1 cellular context compared by ENCODE assay signal in the genomic region with DNA sequence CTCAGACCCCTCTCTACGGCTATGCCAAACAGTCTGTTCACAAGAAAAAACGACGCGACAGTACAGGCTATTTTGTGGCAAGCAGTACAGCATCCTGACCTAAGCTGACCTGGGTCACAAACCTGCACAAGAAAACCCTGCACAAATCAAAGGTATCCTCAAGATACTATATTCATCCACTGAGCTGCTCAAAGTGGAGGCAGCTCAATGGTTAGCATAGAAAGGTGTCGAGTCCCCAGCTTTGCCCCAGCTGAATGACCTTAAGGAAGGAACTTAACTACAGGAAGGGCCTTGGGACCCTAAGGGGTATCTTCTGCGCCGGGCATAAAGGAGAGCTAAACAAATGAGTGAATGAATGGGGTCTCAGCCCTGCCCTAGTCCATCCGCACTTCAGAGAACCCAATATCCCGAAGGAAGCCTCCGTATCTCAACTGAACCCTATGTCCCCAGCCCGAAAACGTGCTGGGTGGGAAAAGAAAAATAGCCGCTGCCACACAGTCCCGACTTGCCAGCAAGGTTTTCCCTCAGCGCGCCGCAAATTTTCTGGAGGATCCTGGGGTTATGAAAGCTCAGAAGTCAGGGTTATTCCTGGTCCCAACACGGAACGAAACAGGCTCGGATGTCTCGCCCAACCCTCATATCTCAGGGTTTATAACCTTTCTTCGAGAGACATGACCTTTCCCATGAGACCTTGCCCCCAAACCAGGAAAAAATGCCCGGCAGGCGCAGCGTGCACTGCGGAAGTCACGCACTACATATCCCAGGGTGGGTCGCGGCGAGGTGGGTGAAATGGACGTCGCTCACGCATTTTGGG.
TF ChIP-seq lines count a peak whose summit lies in the region.

A gene with protein sequence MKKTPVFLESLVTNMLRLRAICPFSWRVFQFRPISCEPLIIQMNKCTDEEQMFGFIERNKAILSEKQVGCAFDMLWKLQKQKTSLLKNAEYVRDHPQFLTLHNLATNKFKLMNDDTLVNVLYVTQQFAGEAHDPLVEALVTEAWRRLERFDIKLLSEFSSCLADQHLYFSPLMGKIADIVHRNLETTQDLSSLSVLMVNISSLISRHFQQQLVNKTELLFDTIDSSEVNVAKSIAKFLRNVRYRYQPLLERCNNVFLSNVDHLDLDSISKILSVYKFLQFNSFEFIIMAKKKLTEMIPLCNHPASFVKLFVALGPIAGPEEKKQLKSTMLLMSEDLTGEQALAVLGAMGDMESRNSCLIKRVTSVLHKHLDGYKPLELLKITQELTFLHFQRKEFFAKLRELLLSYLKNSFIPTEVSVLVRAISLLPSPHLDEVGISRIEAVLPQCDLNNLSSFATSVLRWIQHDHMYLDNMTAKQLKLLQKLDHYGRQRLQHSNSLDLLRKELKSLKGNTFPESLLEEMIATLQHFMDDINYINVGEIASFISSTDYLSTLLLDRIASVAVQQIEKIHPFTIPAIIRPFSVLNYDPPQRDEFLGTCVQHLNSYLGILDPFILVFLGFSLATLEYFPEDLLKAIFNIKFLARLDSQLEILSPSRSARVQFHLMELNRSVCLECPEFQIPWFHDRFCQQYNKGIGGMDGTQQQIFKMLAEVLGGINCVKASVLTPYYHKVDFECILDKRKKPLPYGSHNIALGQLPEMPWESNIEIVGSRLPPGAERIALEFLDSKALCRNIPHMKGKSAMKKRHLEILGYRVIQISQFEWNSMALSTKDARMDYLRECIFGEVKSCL (minus strand): TSS at position 706 of the 814 bp plus-strand sequence. CDS start 1,836 bp downstream, outside the sequence.

TF ChIP-seq in HepG2, 621 proteins besides CTCF, POLR2A, EP300 and RAD21 (continued from another document and continues in another):
- TF ChIP-seq, protein P1, sequence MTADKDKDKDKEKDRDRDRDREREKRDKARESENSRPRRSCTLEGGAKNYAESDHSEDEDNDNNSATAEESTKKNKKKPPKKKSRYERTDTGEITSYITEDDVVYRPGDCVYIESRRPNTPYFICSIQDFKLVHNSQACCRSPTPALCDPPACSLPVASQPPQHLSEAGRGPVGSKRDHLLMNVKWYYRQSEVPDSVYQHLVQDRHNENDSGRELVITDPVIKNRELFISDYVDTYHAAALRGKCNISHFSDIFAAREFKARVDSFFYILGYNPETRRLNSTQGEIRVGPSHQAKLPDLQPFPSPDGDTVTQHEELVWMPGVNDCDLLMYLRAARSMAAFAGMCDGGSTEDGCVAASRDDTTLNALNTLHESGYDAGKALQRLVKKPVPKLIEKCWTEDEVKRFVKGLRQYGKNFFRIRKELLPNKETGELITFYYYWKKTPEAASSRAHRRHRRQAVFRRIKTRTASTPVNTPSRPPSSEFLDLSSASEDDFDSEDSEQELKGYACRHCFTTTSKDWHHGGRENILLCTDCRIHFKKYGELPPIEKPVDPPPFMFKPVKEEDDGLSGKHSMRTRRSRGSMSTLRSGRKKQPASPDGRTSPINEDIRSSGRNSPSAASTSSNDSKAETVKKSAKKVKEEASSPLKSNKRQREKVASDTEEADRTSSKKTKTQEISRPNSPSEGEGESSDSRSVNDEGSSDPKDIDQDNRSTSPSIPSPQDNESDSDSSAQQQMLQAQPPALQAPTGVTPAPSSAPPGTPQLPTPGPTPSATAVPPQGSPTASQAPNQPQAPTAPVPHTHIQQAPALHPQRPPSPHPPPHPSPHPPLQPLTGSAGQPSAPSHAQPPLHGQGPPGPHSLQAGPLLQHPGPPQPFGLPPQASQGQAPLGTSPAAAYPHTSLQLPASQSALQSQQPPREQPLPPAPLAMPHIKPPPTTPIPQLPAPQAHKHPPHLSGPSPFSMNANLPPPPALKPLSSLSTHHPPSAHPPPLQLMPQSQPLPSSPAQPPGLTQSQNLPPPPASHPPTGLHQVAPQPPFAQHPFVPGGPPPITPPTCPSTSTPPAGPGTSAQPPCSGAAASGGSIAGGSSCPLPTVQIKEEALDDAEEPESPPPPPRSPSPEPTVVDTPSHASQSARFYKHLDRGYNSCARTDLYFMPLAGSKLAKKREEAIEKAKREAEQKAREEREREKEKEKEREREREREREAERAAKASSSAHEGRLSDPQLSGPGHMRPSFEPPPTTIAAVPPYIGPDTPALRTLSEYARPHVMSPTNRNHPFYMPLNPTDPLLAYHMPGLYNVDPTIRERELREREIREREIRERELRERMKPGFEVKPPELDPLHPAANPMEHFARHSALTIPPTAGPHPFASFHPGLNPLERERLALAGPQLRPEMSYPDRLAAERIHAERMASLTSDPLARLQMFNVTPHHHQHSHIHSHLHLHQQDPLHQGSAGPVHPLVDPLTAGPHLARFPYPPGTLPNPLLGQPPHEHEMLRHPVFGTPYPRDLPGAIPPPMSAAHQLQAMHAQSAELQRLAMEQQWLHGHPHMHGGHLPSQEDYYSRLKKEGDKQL (CRISPR knock-in tag; IDR thresholded peaks at IDR 0.05; ENCODE audit: low read depth): peak; percentile 65; the same call in 1 of the 2 replicates
- TF ChIP-seq ETV5 (CRISPR knock-in tag; IDR thresholded peaks at IDR 0.05; ENCODE audit: borderline replicate concordance) (peak; percentile 90), ZNF180 (CRISPR knock-in tag; IDR thresholded peaks at IDR 0.05; ENCODE audit: borderline replicate concordance, low read depth) (peak; percentile 87; the same call in 1 of the 2 replicates), ZEB1 (IDR thresholded peaks at IDR 0.05; ENCODE audit: insufficient replicate concordance, low read depth) (peak; percentile 41), ZNF263 (CRISPR knock-in tag; IDR thresholded peaks at IDR 0.05) (peak; percentile 44; the same call in 1 of the 2 replicates), ZNF598 (CRISPR knock-in tag; IDR thresholded peaks at IDR 0.05; ENCODE audit: borderline replicate concordance) (peak; percentile 87; the same call in 1 of the 2 replicates), ZNF256 (CRISPR knock-in tag; conservative IDR thresholded peaks at IDR 0.05) (no peak), SIX1 (CRISPR knock-in tag; IDR thresholded peaks at IDR 0.05; ENCODE audit: borderline replicate concordance) (peak; percentile 77), PRPF4 (IDR thresholded peaks at IDR 0.05; ENCODE audit: low read depth, low read length, poor library complexity, severe bottlenecking) (no peak), FOSL2 (CRISPR knock-in tag; IDR thresholded peaks at IDR 0.05) (peak; percentile 76), ERF (CRISPR knock-in tag; IDR thresholded peaks at IDR 0.05) (peak; percentile 97), NR1H2 (CRISPR knock-in tag; IDR thresholded peaks at IDR 0.05; ENCODE audit: borderline replicate concordance, low read depth) (0 out of 2 replicates have a peak, but pooled peaks have one; percentile 67), ATF1 (CRISPR knock-in tag; IDR thresholded peaks at IDR 0.05) (peak; percentile 97), NKX3-1 (CRISPR knock-in tag; IDR thresholded peaks at IDR 0.05) (peak; percentile 85; the same call in 1 of the 2 replicates), MBD4 (IDR thresholded peaks at IDR 0.05; ENCODE audit: borderline replicate concordance, low read length) (no peak; the same call in none of the 2 replicates)
- TF ChIP-seq, protein P2, sequence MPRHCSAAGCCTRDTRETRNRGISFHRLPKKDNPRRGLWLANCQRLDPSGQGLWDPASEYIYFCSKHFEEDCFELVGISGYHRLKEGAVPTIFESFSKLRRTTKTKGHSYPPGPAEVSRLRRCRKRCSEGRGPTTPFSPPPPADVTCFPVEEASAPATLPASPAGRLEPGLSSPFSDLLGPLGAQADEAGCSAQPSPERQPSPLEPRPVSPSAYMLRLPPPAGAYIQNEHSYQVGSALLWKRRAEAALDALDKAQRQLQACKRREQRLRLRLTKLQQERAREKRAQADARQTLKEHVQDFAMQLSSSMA (CRISPR knock-in tag; IDR thresholded peaks at IDR 0.05): peak; percentile 85; the same call in 1 of the 2 replicates
- TF ChIP-seq, protein P3, sequence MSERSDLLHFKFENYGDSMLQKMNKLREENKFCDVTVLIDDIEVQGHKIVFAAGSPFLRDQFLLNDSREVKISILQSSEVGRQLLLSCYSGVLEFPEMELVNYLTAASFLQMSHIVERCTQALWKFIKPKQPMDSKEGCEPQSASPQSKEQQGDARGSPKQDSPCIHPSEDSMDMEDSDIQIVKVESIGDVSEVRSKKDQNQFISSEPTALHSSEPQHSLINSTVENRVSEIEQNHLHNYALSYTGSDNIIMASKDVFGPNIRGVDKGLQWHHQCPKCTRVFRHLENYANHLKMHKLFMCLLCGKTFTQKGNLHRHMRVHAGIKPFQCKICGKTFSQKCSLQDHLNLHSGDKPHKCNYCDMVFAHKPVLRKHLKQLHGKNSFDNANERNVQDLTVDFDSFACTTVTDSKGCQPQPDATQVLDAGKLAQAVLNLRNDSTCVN (CRISPR knock-in tag; IDR thresholded peaks at IDR 0.05; ENCODE audit: borderline replicate concordance): peak; percentile 57
- TF ChIP-seq, protein P4, sequence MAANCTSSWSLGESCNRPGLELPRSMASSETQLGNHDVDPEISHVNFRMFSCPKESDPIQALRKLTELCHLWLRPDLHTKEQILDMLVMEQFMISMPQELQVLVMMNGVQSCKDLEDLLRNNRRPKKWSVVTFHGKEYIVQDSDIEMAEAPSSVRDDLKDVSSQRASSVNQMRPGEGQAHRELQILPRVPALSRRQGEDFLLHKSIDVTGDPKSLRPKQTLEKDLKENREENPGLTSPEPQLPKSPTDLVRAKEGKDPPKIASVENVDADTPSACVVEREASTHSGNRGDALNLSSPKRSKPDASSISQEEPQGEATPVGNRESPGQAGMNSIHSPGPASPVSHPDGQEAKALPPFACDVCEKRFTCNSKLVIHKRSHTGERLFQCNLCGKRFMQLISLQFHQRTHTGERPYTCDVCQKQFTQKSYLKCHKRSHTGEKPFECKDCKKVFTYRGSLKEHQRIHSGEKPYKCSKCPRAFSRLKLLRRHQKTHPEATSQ (CRISPR knock-in tag; IDR thresholded peaks at IDR 0.05; ENCODE audit: borderline replicate concordance): peak; percentile 83; the same call in 1 of the 2 replicates
- TF ChIP-seq, protein P5, sequence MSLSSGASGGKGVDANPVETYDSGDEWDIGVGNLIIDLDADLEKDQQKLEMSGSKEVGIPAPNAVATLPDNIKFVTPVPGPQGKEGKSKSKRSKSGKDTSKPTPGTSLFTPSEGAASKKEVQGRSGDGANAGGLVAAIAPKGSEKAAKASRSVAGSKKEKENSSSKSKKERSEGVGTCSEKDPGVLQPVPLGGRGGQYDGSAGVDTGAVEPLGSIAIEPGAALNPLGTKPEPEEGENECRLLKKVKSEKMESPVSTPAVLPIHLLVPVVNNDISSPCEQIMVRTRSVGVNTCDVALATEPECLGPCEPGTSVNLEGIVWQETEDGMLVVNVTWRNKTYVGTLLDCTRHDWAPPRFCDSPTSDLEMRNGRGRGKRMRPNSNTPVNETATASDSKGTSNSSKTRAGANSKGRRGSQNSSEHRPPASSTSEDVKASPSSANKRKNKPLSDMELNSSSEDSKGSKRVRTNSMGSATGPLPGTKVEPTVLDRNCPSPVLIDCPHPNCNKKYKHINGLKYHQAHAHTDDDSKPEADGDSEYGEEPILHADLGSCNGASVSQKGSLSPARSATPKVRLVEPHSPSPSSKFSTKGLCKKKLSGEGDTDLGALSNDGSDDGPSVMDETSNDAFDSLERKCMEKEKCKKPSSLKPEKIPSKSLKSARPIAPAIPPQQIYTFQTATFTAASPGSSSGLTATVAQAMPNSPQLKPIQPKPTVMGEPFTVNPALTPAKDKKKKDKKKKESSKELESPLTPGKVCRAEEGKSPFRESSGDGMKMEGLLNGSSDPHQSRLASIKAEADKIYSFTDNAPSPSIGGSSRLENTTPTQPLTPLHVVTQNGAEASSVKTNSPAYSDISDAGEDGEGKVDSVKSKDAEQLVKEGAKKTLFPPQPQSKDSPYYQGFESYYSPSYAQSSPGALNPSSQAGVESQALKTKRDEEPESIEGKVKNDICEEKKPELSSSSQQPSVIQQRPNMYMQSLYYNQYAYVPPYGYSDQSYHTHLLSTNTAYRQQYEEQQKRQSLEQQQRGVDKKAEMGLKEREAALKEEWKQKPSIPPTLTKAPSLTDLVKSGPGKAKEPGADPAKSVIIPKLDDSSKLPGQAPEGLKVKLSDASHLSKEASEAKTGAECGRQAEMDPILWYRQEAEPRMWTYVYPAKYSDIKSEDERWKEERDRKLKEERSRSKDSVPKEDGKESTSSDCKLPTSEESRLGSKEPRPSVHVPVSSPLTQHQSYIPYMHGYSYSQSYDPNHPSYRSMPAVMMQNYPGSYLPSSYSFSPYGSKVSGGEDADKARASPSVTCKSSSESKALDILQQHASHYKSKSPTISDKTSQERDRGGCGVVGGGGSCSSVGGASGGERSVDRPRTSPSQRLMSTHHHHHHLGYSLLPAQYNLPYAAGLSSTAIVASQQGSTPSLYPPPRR (CRISPR knock-in tag; IDR thresholded peaks at IDR 0.05; ENCODE audit: borderline replicate concordance): peak; percentile 57; the same call in 1 of the 2 replicates
- TF ChIP-seq, protein P6, sequence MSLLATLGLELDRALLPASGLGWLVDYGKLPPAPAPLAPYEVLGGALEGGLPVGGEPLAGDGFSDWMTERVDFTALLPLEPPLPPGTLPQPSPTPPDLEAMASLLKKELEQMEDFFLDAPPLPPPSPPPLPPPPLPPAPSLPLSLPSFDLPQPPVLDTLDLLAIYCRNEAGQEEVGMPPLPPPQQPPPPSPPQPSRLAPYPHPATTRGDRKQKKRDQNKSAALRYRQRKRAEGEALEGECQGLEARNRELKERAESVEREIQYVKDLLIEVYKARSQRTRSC (CRISPR knock-in tag; IDR thresholded peaks at IDR 0.05; ENCODE audit: low read depth): no peak
- TF ChIP-seq, protein P7, sequence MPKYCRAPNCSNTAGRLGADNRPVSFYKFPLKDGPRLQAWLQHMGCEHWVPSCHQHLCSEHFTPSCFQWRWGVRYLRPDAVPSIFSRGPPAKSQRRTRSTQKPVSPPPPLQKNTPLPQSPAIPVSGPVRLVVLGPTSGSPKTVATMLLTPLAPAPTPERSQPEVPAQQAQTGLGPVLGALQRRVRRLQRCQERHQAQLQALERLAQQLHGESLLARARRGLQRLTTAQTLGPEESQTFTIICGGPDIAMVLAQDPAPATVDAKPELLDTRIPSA (CRISPR knock-in tag; IDR thresholded peaks at IDR 0.05; ENCODE audit: borderline replicate concordance): no peak
- TF ChIP-seq, protein P8, sequence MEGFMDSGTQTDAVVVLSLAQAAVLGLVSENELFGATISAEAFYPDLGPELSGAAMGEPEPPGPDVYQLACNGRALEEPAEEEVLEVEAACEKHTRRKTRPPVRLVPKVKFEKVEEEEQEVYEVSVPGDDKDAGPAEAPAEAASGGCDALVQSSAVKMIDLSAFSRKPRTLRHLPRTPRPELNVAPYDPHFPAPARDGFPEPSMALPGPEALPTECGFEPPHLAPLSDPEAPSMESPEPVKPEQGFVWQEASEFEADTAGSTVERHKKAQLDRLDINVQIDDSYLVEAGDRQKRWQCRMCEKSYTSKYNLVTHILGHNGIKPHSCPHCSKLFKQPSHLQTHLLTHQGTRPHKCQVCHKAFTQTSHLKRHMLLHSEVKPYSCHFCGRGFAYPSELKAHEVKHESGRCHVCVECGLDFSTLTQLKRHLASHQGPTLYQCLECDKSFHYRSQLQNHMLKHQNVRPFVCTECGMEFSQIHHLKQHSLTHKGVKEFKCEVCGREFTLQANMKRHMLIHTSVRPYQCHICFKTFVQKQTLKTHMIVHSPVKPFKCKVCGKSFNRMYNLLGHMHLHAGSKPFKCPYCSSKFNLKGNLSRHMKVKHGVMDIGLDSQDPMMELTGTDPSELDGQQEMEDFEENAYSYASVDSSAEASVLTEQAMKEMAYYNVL (CRISPR knock-in tag; IDR thresholded peaks at IDR 0.05; ENCODE audit: borderline replicate concordance): 0 out of 2 replicates have a peak, but pooled peaks have one; percentile 18
- TF ChIP-seq, protein P9, sequence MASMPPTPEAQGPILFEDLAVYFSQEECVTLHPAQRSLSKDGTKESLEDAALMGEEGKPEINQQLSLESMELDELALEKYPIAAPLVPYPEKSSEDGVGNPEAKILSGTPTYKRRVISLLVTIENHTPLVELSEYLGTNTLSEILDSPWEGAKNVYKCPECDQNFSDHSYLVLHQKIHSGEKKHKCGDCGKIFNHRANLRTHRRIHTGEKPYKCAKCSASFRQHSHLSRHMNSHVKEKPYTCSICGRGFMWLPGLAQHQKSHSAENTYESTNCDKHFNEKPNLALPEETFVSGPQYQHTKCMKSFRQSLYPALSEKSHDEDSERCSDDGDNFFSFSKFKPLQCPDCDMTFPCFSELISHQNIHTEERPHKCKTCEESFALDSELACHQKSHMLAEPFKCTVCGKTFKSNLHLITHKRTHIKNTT (CRISPR knock-in tag; IDR thresholded peaks at IDR 0.05): 0 out of 2 replicates have a peak, but pooled peaks have one; percentile 69
